ENCODE assay signal across 32 cellular contexts in genomic region chr1:213953816-213954215, GRCh38. TPM values are rescaled to one million over a fixed set of nuclear protein-coding genes. Genes with fewer than 3 reads are reported as not detected.
"Had no signal": no experiment of that assay in that cellular context is flagged by ENCODE, and none has a peak within 500 bp of the region (broad histone marks: within the 10 kb centered on the region; RNA-seq: fewer than 3 reads in every experiment).

No MANE protein-coding gene starts in this region.

- H3K36me3 ChIP-seq: adrenal gland had no signal

- H3K4me3 Mint-ChIP-seq: activated CD4-positive, alpha-beta memory T cell treated with anti-CD3 and anti-CD28 coated beads for 36 hours; activated CD4-positive, alpha-beta T cell treated with anti-CD3 and anti-CD28 coated beads for 36 hours; activated CD4-positive, alpha-beta T cell treated with anti-CD3 and anti-CD28 coated beads, Interleukin-2, amount 10 ng/mL, durations not matched to agents 24 days and 14 days; activated CD8-positive, alpha-beta memory T cell treated with anti-CD3 and anti-CD28 coated beads, Interleukin-2, amount 10 ng/mL, durations not matched to agents 7 days and 5 days; activated CD8-positive, alpha-beta T cell treated with anti-CD3 and anti-CD28 coated beads, Interleukin-2, amount 10 ng/mL, durations not matched to agents 7 days and 5 days; activated naive CD4-positive, alpha-beta T cell treated with anti-CD3 and anti-CD28 coated beads for 36 hours; activated naive CD4-positive, alpha-beta T cell treated with anti-CD3 and anti-CD28 coated beads, Interleukin-2, amount 50 U/mL, for 24 hours; activated naive CD8-positive, alpha-beta T cell treated with anti-CD3 and anti-CD28 coated beads for 36 hours; activated naive CD8-positive, alpha-beta T cell treated with anti-CD3 and anti-CD28 coated beads, Interleukin-2, amount 50 U/mL, for 24 hours; activated T-helper 1 cell treated with anti-CD3 and anti-CD28 coated beads, Interleukin-12 subunit alpha, Interleukin-12 subunit beta, Interleukin-2, Interleukin-4 antibody, amounts not matched to agents 30 ng/mL and 10 ng/mL and 1 ng/mL, durations not matched to agents 14 hours and 24 hours and 36 hours; T-helper 17 cell; T-helper 2 cell treated with Interferon-gamma antibody and Interleukin-4, amounts not matched to agents 5 μg/mL and 100 μg/mL, for 36 hours had no signal

- DNase-seq: activated CD4-positive, alpha-beta memory T cell treated with anti-CD3 and anti-CD28 coated beads for 36 hours; activated CD4-positive, alpha-beta T cell treated with anti-CD3 and anti-CD28 coated beads for 36 hours; activated CD4-positive, alpha-beta T cell treated with anti-CD3 and anti-CD28 coated beads, Interleukin-2, amount 10 ng/mL, durations not matched to agents 24 days and 14 days; activated CD4-positive, CD25-positive, alpha-beta regulatory T cell; activated CD4-positive, CD25-positive, alpha-beta regulatory T cell treated with anti-CD3 and anti-CD28 coated beads, Interleukin-2, amount 50 U/mL, for 72 hours; activated CD8-positive, alpha-beta memory T cell treated with anti-CD3 and anti-CD28 coated beads, Interleukin-2, amount 10 ng/mL, durations not matched to agents 7 days and 5 days; activated CD8-positive, alpha-beta memory T cell treated with anti-CD3 and anti-CD28 coated beads, Interleukin-2, amount 50 U/mL, for 4 hours; activated CD8-positive, alpha-beta T cell treated with anti-CD3 and anti-CD28 coated beads, Interleukin-2, amount 10 ng/mL, durations not matched to agents 7 days and 5 days; activated effector memory CD4-positive, alpha-beta T cell treated with anti-CD3 and anti-CD28 coated beads, Interleukin-2, amount 50 U/mL, for 16 hours; activated naive CD4-positive, alpha-beta T cell treated with anti-CD3 and anti-CD28 coated beads for 36 hours; activated naive CD8-positive, alpha-beta T cell treated with anti-CD3 and anti-CD28 coated beads for 36 hours; activated naive CD8-positive, alpha-beta T cell treated with anti-CD3 and anti-CD28 coated beads, Interleukin-2, amount 50 U/mL, for 24 hours; activated T-cell treated with anti-CD3 and anti-CD28 coated beads, Interleukin-2, amount 50 U/mL, for 1 hour; activated T-cell treated with anti-CD3 and anti-CD28 coated beads, Interleukin-2, amount 50 U/mL, for 48 hours; adrenal gland; amygdala; aorta; body of pancreas; caudate nucleus; cortex of kidney; dermis blood vessel endothelial cell; effector CD8-positive, alpha-beta T cell; foreskin fibroblast; head of caudate nucleus; T-helper 17 cell; T1000 had no signal

- H3K4me1 ChIP-seq: adrenal gland had no signal

- H3K27me3 Mint-ChIP-seq: activated CD8-positive, alpha-beta memory T cell treated with anti-CD3 and anti-CD28 coated beads, Interleukin-2, amount 10 ng/mL, durations not matched to agents 7 days and 5 days had no signal

- H3K4me1 Mint-ChIP-seq: activated CD4-positive, alpha-beta T cell treated with anti-CD3 and anti-CD28 coated beads for 36 hours; activated CD4-positive, alpha-beta T cell treated with anti-CD3 and anti-CD28 coated beads, Interleukin-2, amount 10 ng/mL, durations not matched to agents 24 days and 14 days; activated CD8-positive, alpha-beta memory T cell treated with anti-CD3 and anti-CD28 coated beads, Interleukin-2, amount 10 ng/mL, durations not matched to agents 7 days and 5 days; activated naive CD4-positive, alpha-beta T cell treated with anti-CD3 and anti-CD28 coated beads, Interleukin-2, amount 50 U/mL, for 24 hours; activated naive CD8-positive, alpha-beta T cell treated with anti-CD3 and anti-CD28 coated beads for 36 hours; activated naive CD8-positive, alpha-beta T cell treated with anti-CD3 and anti-CD28 coated beads, Interleukin-2, amount 50 U/mL, for 24 hours; T-helper 17 cell had no signal

- H3K9me3 ChIP-seq: adrenal gland, body of pancreas had no signal

- H3K27ac Mint-ChIP-seq: activated CD4-positive, alpha-beta memory T cell treated with anti-CD3 and anti-CD28 coated beads for 36 hours; activated CD4-positive, alpha-beta T cell treated with anti-CD3 and anti-CD28 coated beads for 36 hours; activated CD4-positive, alpha-beta T cell treated with anti-CD3 and anti-CD28 coated beads, Interleukin-2, amount 10 ng/mL, durations not matched to agents 24 days and 14 days; activated CD8-positive, alpha-beta memory T cell treated with anti-CD3 and anti-CD28 coated beads, Interleukin-2, amount 10 ng/mL, durations not matched to agents 7 days and 5 days; activated CD8-positive, alpha-beta T cell treated with anti-CD3 and anti-CD28 coated beads, Interleukin-2, amount 10 ng/mL, durations not matched to agents 7 days and 5 days; activated naive CD4-positive, alpha-beta T cell treated with anti-CD3 and anti-CD28 coated beads for 36 hours; activated naive CD4-positive, alpha-beta T cell treated with anti-CD3 and anti-CD28 coated beads, Interleukin-2, amount 50 U/mL, for 24 hours; activated naive CD8-positive, alpha-beta T cell treated with anti-CD3 and anti-CD28 coated beads for 36 hours; activated naive CD8-positive, alpha-beta T cell treated with anti-CD3 and anti-CD28 coated beads, Interleukin-2, amount 50 U/mL, for 24 hours; activated T-helper 1 cell treated with anti-CD3 and anti-CD28 coated beads, Interleukin-12 subunit alpha, Interleukin-12 subunit beta, Interleukin-2, Interleukin-4 antibody, amounts not matched to agents 30 ng/mL and 10 ng/mL and 1 ng/mL, durations not matched to agents 14 hours and 24 hours and 36 hours; activated T-helper 2 cell treated with anti-CD3 and anti-CD28 coated beads, Interferon-gamma antibody, Interleukin-2, Interleukin-4, amounts not matched to agents 10 μg/mL and 5 μg/mL and 100 μg/mL, durations not matched to agents 14 hours and 24 hours and 36 hours; T-helper 17 cell; T-helper 2 cell treated with Interferon-gamma antibody and Interleukin-4, amounts not matched to agents 5 μg/mL and 100 μg/mL, for 36 hours had no signal

- H3K27me3 ChIP-seq: adrenal gland, body of pancreas had no signal

- H3K4me3 ChIP-seq: adrenal gland, body of pancreas had no signal

- ATAC-seq: activated CD4-positive, alpha-beta T cell treated with anti-CD3 and anti-CD28 coated beads for 36 hours; activated CD8-positive, alpha-beta memory T cell treated with anti-CD3 and anti-CD28 coated beads, Interleukin-2, amount 10 ng/mL, durations not matched to agents 7 days and 5 days; activated CD8-positive, alpha-beta T cell treated with anti-CD3 and anti-CD28 coated beads, Interleukin-2, amount 10 ng/mL, durations not matched to agents 7 days and 5 days; activated naive CD8-positive, alpha-beta T cell treated with anti-CD3 and anti-CD28 coated beads, Interleukin-2, amount 50 U/mL, for 24 hours; body of pancreas; T-helper 17 cell had no signal

- H3K36me3 Mint-ChIP-seq: activated CD4-positive, alpha-beta memory T cell treated with anti-CD3 and anti-CD28 coated beads for 36 hours; activated CD8-positive, alpha-beta memory T cell treated with anti-CD3 and anti-CD28 coated beads, Interleukin-2, amount 10 ng/mL, durations not matched to agents 7 days and 5 days; activated naive CD4-positive, alpha-beta T cell treated with anti-CD3 and anti-CD28 coated beads, Interleukin-2, amount 50 U/mL, for 24 hours; activated naive CD8-positive, alpha-beta T cell treated with anti-CD3 and anti-CD28 coated beads for 36 hours had no signal

- H3K9me3 Mint-ChIP-seq: activated CD4-positive, alpha-beta memory T cell treated with anti-CD3 and anti-CD28 coated beads for 36 hours; activated CD4-positive, alpha-beta T cell treated with anti-CD3 and anti-CD28 coated beads, Interleukin-2, amount 10 ng/mL, durations not matched to agents 24 days and 14 days; activated naive CD4-positive, alpha-beta T cell treated with anti-CD3 and anti-CD28 coated beads for 36 hours; activated naive CD4-positive, alpha-beta T cell treated with anti-CD3 and anti-CD28 coated beads, Interleukin-2, amount 50 U/mL, for 24 hours; activated naive CD8-positive, alpha-beta T cell treated with anti-CD3 and anti-CD28 coated beads for 36 hours; activated naive CD8-positive, alpha-beta T cell treated with anti-CD3 and anti-CD28 coated beads, Interleukin-2, amount 50 U/mL, for 24 hours; activated T-helper 1 cell treated with anti-CD3 and anti-CD28 coated beads, Interleukin-12 subunit alpha, Interleukin-12 subunit beta, Interleukin-2, Interleukin-4 antibody, amounts not matched to agents 30 ng/mL and 10 ng/mL and 1 ng/mL, durations not matched to agents 14 hours and 24 hours and 36 hours; activated T-helper 2 cell treated with anti-CD3 and anti-CD28 coated beads, Interferon-gamma antibody, Interleukin-2, Interleukin-4, amounts not matched to agents 10 μg/mL and 5 μg/mL and 100 μg/mL, durations not matched to agents 14 hours and 24 hours and 36 hours; T-helper 2 cell treated with Interferon-gamma antibody and Interleukin-4, amounts not matched to agents 5 μg/mL and 100 μg/mL, for 36 hours had no signal

- H3K27ac ChIP-seq: adrenal gland, body of pancreas, epithelial cell of prostate had no signal

RNA-seq across cellular contexts. Expression of gene PROX1, which starts 34.0 kb away (rescaled TPM):
- total RNA-seq: activated CD4-positive, alpha-beta T cell treated with anti-CD3 and anti-CD28 coated beads, Interleukin-2, amount 10 ng/mL, durations not matched to agents 24 days and 14 days; activated CD8-positive, alpha-beta memory T cell treated with anti-CD3 and anti-CD28 coated beads for 36 hours; activated CD8-positive, alpha-beta memory T cell treated with anti-CD3 and anti-CD28 coated beads, Interleukin-2, amount 10 ng/mL, durations not matched to agents 7 days and 5 days; activated CD8-positive, alpha-beta T cell treated with anti-CD3 and anti-CD28 coated beads, Interleukin-2, amount 10 ng/mL, durations not matched to agents 7 days and 5 days; activated naive CD8-positive, alpha-beta T cell treated with anti-CD3 and anti-CD28 coated beads for 36 hours; activated T-helper 1 cell treated with anti-CD3 and anti-CD28 coated beads, Interleukin-12 subunit alpha, Interleukin-12 subunit beta, Interleukin-2, Interleukin-4 antibody, amounts not matched to agents 30 ng/mL and 10 ng/mL and 1 ng/mL, durations not matched to agents 14 hours and 24 hours and 36 hours; activated T-helper 2 cell treated with anti-CD3 and anti-CD28 coated beads, Interferon-gamma antibody, Interleukin-2, Interleukin-4, amounts not matched to agents 10 μg/mL and 5 μg/mL and 100 μg/mL, durations not matched to agents 14 hours and 24 hours and 36 hours; T-helper 17 cell had no signal
